In genomic region chr19:47661571-47661970, GRCh38 we compare ENCODE assay signal across 13 cellular contexts. TPM values are rescaled to one million over a fixed set of nuclear protein-coding genes. Genes with fewer than 3 reads are reported as not detected.
DNase-seq lines count a peak whose midpoint lies in the region; ATAC-seq and TF ChIP-seq lines count a peak whose summit lies in the region.
"Had no signal": no experiment of that assay in that cellular context is flagged by ENCODE, and none has a peak within 500 bp of the region (broad histone marks: within the 10 kb centered on the region; RNA-seq: fewer than 3 reads in every experiment).

No MANE protein-coding gene starts in this region.

- DNase-seq in LHCN-M2 (ENCODE audit: low read depth) (peak; percentile 32), brain microvascular endothelial cell (peak; percentile 48), mesendoderm (no peak), thoracic aorta (ENCODE audit: low spot score) (no peak), NOMO-1 (lab: John Stamatoyannopoulos, UW; ENCODE audit: unreplicated experiment in 2 of 2) (no peak), DMS53 (lab: John Stamatoyannopoulos, UW) (no peak), HuH-7 (ENCODE audit: low spot score) (no peak)
- DNase-seq: endodermal cell; NCI-H187; stimulated activated CD4-positive, alpha-beta T cell treated with anti-CD3 and anti-CD28 coated beads, Interleukin-4, amount 100 ng/mL, for 24 hours; stimulated activated naive CD4-positive, alpha-beta T cell treated with Interleukin-2 at 50 U/mL for 16 hours had no signal

- H3K79me1 ChIP-seq in mesendoderm (ENCODE audit: low read length): peaks cover 37% of the 10 kb centered on the region

- no peak overlapping the region for H4K5ac ChIP-seq in mesendoderm (ENCODE audit: low read length)

- H3K4ac ChIP-seq in mesendoderm (ENCODE audit: low read depth, low read length): no peak overlapping the region

- no peak overlapping the region for H4K8ac ChIP-seq in mesendoderm (ENCODE audit: low read depth, low read length)

- H2AK5ac ChIP-seq in mesendoderm (ENCODE audit: low read length): no peak overlapping the region

- H3K36me3 ChIP-seq in brain microvascular endothelial cell (replicated peaks) (no peaks in the 10 kb centered on the region), mesendoderm (ENCODE audit: control insufficient read depth, insufficient read depth, low read length) (no peaks in the 10 kb centered on the region), thoracic aorta (no peaks in the 10 kb centered on the region)
- H3K36me3 ChIP-seq: pancreas had no signal

- no peak overlapping the region for H3K4me2 ChIP-seq in mesendoderm (ENCODE audit: low read length)

- TF ChIP-seq CTCF in brain microvascular endothelial cell (IDR thresholded peaks at IDR 0.05; ENCODE audit: low read depth, low read length, missing control alignments): no peak
- TF ChIP-seq CTCF in thoracic aorta (IDR thresholded peaks at IDR 0.05): no peak

- in situ Hi-C loops in brain microvascular endothelial cell (cut with HindIII; ENCODE audit: low pct_ligation_motif_present, low sequenced_read_pairs): no loop called here

- no peak overlapping the region for H3K9ac ChIP-seq in mesendoderm (ENCODE audit: low read length)

- no peak overlapping the region for H3K23ac ChIP-seq in mesendoderm (ENCODE audit: low read length)

- H2BK120ac ChIP-seq in mesendoderm (ENCODE audit: low read depth, low read length): no peak overlapping the region

- H3K9me3 ChIP-seq in thoracic aorta: no peaks in the 10 kb centered on the region
- H3K9me3 ChIP-seq: pancreas had no signal

- no CpG with 5 or more reads among the region's 3 CpGs for WGBS in mesendoderm (ENCODE audit: extremely low coverage, insufficient coverage, low lambda C conversion rate)

- H3K27me3 ChIP-seq in brain microvascular endothelial cell (replicated peaks) (no peaks in the 10 kb centered on the region), mesendoderm (ENCODE audit: insufficient read depth, low read length, poor library complexity) (no peaks in the 10 kb centered on the region), thoracic aorta (replicated peaks; ENCODE audit: insufficient read depth) (no peaks in the 10 kb centered on the region)
- H3K27me3 ChIP-seq: pancreas had no signal

- H3K27ac ChIP-seq in brain microvascular endothelial cell (peak overlapping the region; percentile 99), mesendoderm (ENCODE audit: low read depth, low read length) (no peak overlapping the region), thoracic aorta (peak overlapping the region; percentile 57 to 96)
- H3K27ac ChIP-seq: pancreas had no signal

- H3K4me1 ChIP-seq in mesendoderm (ENCODE audit: control insufficient read depth, low read depth, low read length): peaks cover 12% of the 10 kb centered on the region
- H3K4me1 ChIP-seq in thoracic aorta (ENCODE audit: control insufficient read depth in 1 of 2, low read depth in 2 of 2): peaks cover 31 to 51% of the 10 kb centered on the region in 2 donors

- ATAC-seq in thoracic aorta (ENCODE audit: insufficient number of reproducible peaks, low FRiP score, low read depth): no peak
- ATAC-seq in GM19463 (IDR thresholded peaks at IDR 0.05; ENCODE audit: unreplicated experiment): no peak
- ATAC-seq: pancreas had no signal

- H3K79me2 ChIP-seq in mesendoderm (ENCODE audit: control insufficient read depth, insufficient read depth, low read length): peaks cover 45% of the 10 kb centered on the region

- H3K4me3 ChIP-seq in brain microvascular endothelial cell (ENCODE audit: low read depth, low read length) (no peak overlapping the region), mesendoderm (ENCODE audit: low read length) (no peak overlapping the region), thoracic aorta (no peak overlapping the region)
- H3K4me3 ChIP-seq: pancreas had no signal

- no peak overlapping the region for H3K18ac ChIP-seq in mesendoderm (ENCODE audit: low read length)

- H2BK15ac ChIP-seq in mesendoderm (replicated peaks; ENCODE audit: low read depth): no peak overlapping the region

- H3K56ac ChIP-seq in mesendoderm (ENCODE audit: low read length): peak overlapping the region; percentile 17

- no peak overlapping the region for H2BK5ac ChIP-seq in mesendoderm (ENCODE audit: low read length)

RNA-seq across cellular contexts. Expression of gene EHD2, which starts 51.7 kb away (rescaled TPM):
- total RNA-seq in LHCN-M2 (2014; rRNA removed) (66.0 and 75.3 TPM in 2 replicates), thoracic aorta (100 to 1,000 TPM; 141 to 195 TPM)
- 260 TPM for polyA plus RNA-seq in LHCN-M2 (2012)
- 7.1 TPM for polyA plus RNA-seq in mesendoderm (2013, experiment 1 of 2)
- polyA plus RNA-seq in mesendoderm (2013, experiment 2 of 2): 7.0 TPM

RNA-seq across cellular contexts. Expression of gene BICRA, which starts 52.6 kb away (rescaled TPM):
- total RNA-seq in LHCN-M2 (2014; rRNA removed): 1.8 and 4.2 TPM in 2 replicates
- 5.0 TPM for polyA plus RNA-seq in LHCN-M2 (2012)
- polyA plus RNA-seq in mesendoderm (2013, experiment 1 of 2): 13.5 TPM
- 13.0 TPM for polyA plus RNA-seq in mesendoderm (2013, experiment 2 of 2)
- 10 to 100 TPM; 10.8 to 18.4 TPM for total RNA-seq in thoracic aorta

Comparison
In these comparisons a context has a peak if more than half of its experiments do, and no peak if none do; other contexts are left out.
1. DNase-seq: peak in LHCN-M2 (single experiment) and brain microvascular endothelial cell (single experiment); none in mesendoderm (single experiment), thoracic aorta (single experiment), NOMO-1 (0 of 2), DMS53 (single experiment) and HuH-7 (single experiment).